Comparison of ENCODE assay signal across 8 cellular contexts in the genomic region with DNA sequence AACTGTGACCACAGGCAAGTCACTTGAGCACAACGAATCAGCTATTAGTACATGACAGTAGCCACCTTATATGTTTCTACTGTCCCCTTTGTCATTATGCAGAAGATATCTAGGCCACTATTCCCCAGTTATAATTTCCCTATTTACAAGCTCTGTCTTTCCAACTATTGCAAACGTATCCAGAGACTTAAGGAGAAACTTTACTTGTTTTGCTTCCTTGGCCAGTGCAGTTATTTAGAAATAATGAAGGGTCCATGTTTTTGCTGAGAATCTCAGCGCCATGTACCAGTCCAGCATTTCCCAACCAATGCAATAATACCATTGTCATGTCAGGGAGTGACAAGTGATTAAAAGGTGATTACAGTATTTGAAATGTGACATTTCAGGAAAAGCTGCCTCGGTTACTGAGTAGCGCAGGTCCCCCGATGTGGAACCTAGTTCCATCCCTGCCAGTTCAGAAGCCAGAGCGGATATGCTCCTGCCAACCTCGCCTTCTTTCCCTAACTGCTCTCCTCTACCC. TPM values are rescaled to one million over a fixed set of nuclear protein-coding genes. Genes with fewer than 3 reads are reported as not detected.
DNase-seq lines count a peak whose midpoint lies in the region; ATAC-seq and TF ChIP-seq lines count a peak whose summit lies in the region.

No MANE protein-coding gene starts in this region.

- peak overlapping the region; percentile 90 for H3K9ac ChIP-seq in GM23248

- H3K27me3 ChIP-seq in GM23248 (replicated peaks; ENCODE audit: insufficient read depth) (peaks cover 5% of the 10 kb centered on the region; the same call in 1 of the 2 replicates), gastroesophageal sphincter (no peaks in the 10 kb centered on the region), prostate gland (replicated peaks; ENCODE audit: insufficient read depth) (no peaks in the 10 kb centered on the region)

- TF ChIP-seq POLR2A in gastroesophageal sphincter (IDR thresholded peaks at IDR 0.05), result no peak
- TF ChIP-seq POLR2A in prostate gland (IDR thresholded peaks at IDR 0.05), result no peak

- H3K79me2 ChIP-seq in GM23248 (ENCODE audit: insufficient read depth), result peaks cover 13% of the 10 kb centered on the region

- H3K4me3 ChIP-seq in GM23248 (peak overlapping the region; percentile 91), gastroesophageal sphincter (peak overlapping the region; percentile 57 to 78), prostate gland (peak overlapping the region; percentile 43 to 52)

- H3K9me3 ChIP-seq in GM23248 (ENCODE audit: low read depth) (no peaks in the 10 kb centered on the region), gastroesophageal sphincter (no peaks in the 10 kb centered on the region), prostate gland (no peaks in the 10 kb centered on the region)

- in situ Hi-C loops in GM23248 (cut with MboI), result no loop called here

- H4K20me1 ChIP-seq in GM23248 (ENCODE audit: insufficient read depth), result no peaks in the 10 kb centered on the region

- 0 out of 2 replicates have a peak, but pooled peaks cover 3% of the 10 kb centered on the region for H3F3A ChIP-seq in GM23248 (ENCODE audit: insufficient read depth)

- no peak for TF ChIP-seq EP300 in gastroesophageal sphincter (IDR thresholded peaks at IDR 0.05)

- H3K36me3 ChIP-seq in GM23248 (ENCODE audit: low read depth) (no peaks in the 10 kb centered on the region), gastroesophageal sphincter (peaks cover 0 to 5% of the 10 kb centered on the region in 2 donors), prostate gland (no peaks in the 10 kb centered on the region)

- H3K4me2 ChIP-seq in GM23248 (ENCODE audit: unreplicated experiment), result peak overlapping the region; percentile 79

- 4% methylated on average over 8 of the region's 8 CpGs for WGBS in GM23248 (ENCODE audit: low coverage in 1 of 2, low lambda C conversion rate in 2 of 2, missing lambda C conversion rate in 2 of 2), 2 experiments
- WGBS in gastroesophageal sphincter (ENCODE audit: low coverage in 1 of 2), 2 donors, result 7 to 10% methylated on average over 5 to 6 of the region's 8 CpGs
- 8% methylated on average over 8 of the region's 8 CpGs for WGBS in prostate gland

- TF ChIP-seq CTCF in VCaP (conservative IDR thresholded peaks at IDR 0.05) (no peak), gastroesophageal sphincter (IDR thresholded peaks at IDR 0.05) (no peak), prostate gland (IDR thresholded peaks at IDR 0.05) (no peak)

- H3K9me2 ChIP-seq in GM23248 (ENCODE audit: insufficient read depth), result no peaks in the 10 kb centered on the region; the same call in 1 of the 2 replicates

- no peak for ATAC-seq in gastroesophageal sphincter

- H3K27ac ChIP-seq in GM23248, result peak overlapping the region; percentile 65
- H3K27ac ChIP-seq in VCaP, result peak overlapping the region; percentile 93
- H3K27ac ChIP-seq in gastroesophageal sphincter, result peak overlapping the region; percentile 91 to 97 (median 92)
- H3K27ac ChIP-seq in prostate gland, result peak overlapping the region; percentile 81 to 93

- intact Hi-C loops in prostate gland (cut with DNase I), result no loop called here

- H2AFZ ChIP-seq in GM23248, result peak overlapping the region; percentile 99

- H3K4me1 ChIP-seq in GM23248 (ENCODE audit: insufficient read depth), result peaks cover 7% of the 10 kb centered on the region; the same call in 1 of the 2 replicates
- H3K4me1 ChIP-seq in gastroesophageal sphincter, result peaks cover 0 to 19% (median 4%) of the 10 kb centered on the region in 3 donors
- H3K4me1 ChIP-seq in prostate gland (replicated peaks), result peaks cover 3% of the 10 kb centered on the region

- peak; percentile 13 for DNase-seq in AG08396 (ENCODE audit: low spot score)
- DNase-seq in GM23248, result no peak
- no peak for DNase-seq in prostate gland (ENCODE audit: low spot score)
- no peak for DNase-seq in NCI-H774 (lab: John Stamatoyannopoulos, UW)
- no peak for DNase-seq in NCI-H187 (lab: John Stamatoyannopoulos, UW)
- DNase-seq in NCI-H128 (lab: John Stamatoyannopoulos, UW; ENCODE audit: unreplicated experiment), result no peak

RNA-seq across cellular contexts. Expression of a gene that starts 0.7 kb away (rescaled TPM):
- 2.5 and 3.1 TPM in 2 replicates for total RNA-seq in GM23248 (2014; rRNA removed; shearing (Covaris generic))
- 1.8 and 2.1 TPM in 2 replicates for polyA plus RNA-seq in GM23248 (2016; fragmentation: Nextera tagmentation; extraction: Ambion mirVana)
- total RNA-seq in gastroesophageal sphincter (1 to 10 TPM; 3.0 to 4.4 (median 3.4) TPM), prostate gland (10 to 100 TPM in 1 of 2 donors, 1 to 10 TPM in 1; 2.9 to 11.0 TPM)

RNA-seq across cellular contexts. Expression of a gene that starts 37.1 kb away (rescaled TPM):
- 0.51 and 3.5 TPM in 2 replicates for total RNA-seq in GM23248 (2014; rRNA removed; shearing (Covaris generic))
- polyA plus RNA-seq in GM23248 (2016; fragmentation: Nextera tagmentation; extraction: Ambion mirVana), result 0.03 and 0.24 TPM in 2 replicates
- total RNA-seq in gastroesophageal sphincter, result 10 to 100 TPM in 1 of 4 donors, 1 to 10 TPM in 2, under 1 TPM in 1; 0.67 to 14.4 (median 5.7) TPM
- total RNA-seq in prostate gland, result 10 to 100 TPM in 1 of 2 donors, under 1 TPM in 1; 0.68 to 24.7 TPM
